ENCODE assay signal across 29 cellular contexts in genomic region chr13:44035400-44035799, GRCh38.
"Had no signal": no experiment of that assay in that cellular context is flagged by ENCODE, and none has a peak within 500 bp of the region (broad histone marks: within the 10 kb centered on the region; RNA-seq: fewer than 3 reads in every experiment).

No MANE protein-coding gene starts in this region.

- H3K27ac Mint-ChIP-seq: dendritic cell treated with granulocyte-macrophage colony-stimulating factor and Interleukin-4, amounts not matched to agents 40 ng/mL and 50 ng/mL, for 4 days; effector memory CD8-positive, alpha-beta T cell; endodermal cell had no signal

- DNase-seq: colonic mucosa; cortex of kidney; dermis blood vessel endothelial cell; dorsolateral prefrontal cortex; effector CD4-positive, alpha-beta T cell; effector CD8-positive, alpha-beta T cell; effector memory CD4-positive, alpha-beta T cell; effector memory CD8-positive, alpha-beta T cell; endodermal cell; erythroblast; esophagus squamous epithelium; foreskin fibroblast; foreskin keratinocyte; foreskin melanocyte; gastrocnemius medialis; glutamatergic neuron; head of caudate nucleus; heart left ventricle; heart right ventricle had no signal

- H3K9me3 Mint-ChIP-seq: dendritic cell treated with granulocyte-macrophage colony-stimulating factor and Interleukin-4, amounts not matched to agents 40 ng/mL and 50 ng/mL, for 4 days; effector memory CD8-positive, alpha-beta T cell had no signal

- H3K4me1 ChIP-seq: colonic mucosa, esophagus squamous epithelium, foreskin keratinocyte, gastroesophageal sphincter, heart left ventricle, heart right ventricle had no signal

- H3K27ac ChIP-seq: colonic mucosa, coronary artery, epithelial cell of prostate, esophagus muscularis mucosa, esophagus squamous epithelium, foreskin keratinocyte, gastrocnemius medialis, gastroesophageal sphincter, heart left ventricle, heart right ventricle had no signal

- ATAC-seq: effector memory CD8-positive, alpha-beta T cell; esophagus mucosa; foreskin keratinocyte; gastrocnemius medialis; gastroesophageal sphincter; heart left ventricle; heart right ventricle had no signal

- H3K4me1 Mint-ChIP-seq: endodermal cell had no signal

- FAIRE-seq: colon, endometrium, endothelial cell of umbilical vein, frontal cortex had no signal

- H3K9me3 ChIP-seq: colonic mucosa, esophagus muscularis mucosa, esophagus squamous epithelium, gastrocnemius medialis, gastroesophageal sphincter, heart left ventricle had no signal

- H3K36me3 ChIP-seq: colonic mucosa, esophagus muscularis mucosa, esophagus squamous epithelium, gastrocnemius medialis, gastroesophageal sphincter, heart left ventricle, heart right ventricle had no signal

- H3K27me3 ChIP-seq: colonic mucosa, dorsolateral prefrontal cortex, esophagus muscularis mucosa, esophagus squamous epithelium, gastrocnemius medialis, gastroesophageal sphincter, heart left ventricle, heart right ventricle had no signal

- H3K4me3 ChIP-seq: colonic mucosa, coronary artery, dorsolateral prefrontal cortex, esophagus muscularis mucosa, esophagus squamous epithelium, gastrocnemius medialis, gastroesophageal sphincter, heart left ventricle, heart right ventricle had no signal

- H3K4me3 Mint-ChIP-seq: dendritic cell treated with granulocyte-macrophage colony-stimulating factor and Interleukin-4, amounts not matched to agents 40 ng/mL and 50 ng/mL, for 4 days; effector memory CD8-positive, alpha-beta T cell; endodermal cell had no signal
